ENCODE assay signal across 24 cellular contexts in genomic region chr11:46601129-46601528, GRCh38. TPM values are rescaled to one million over a fixed set of nuclear protein-coding genes. Genes with fewer than 3 reads are reported as not detected.
DNase-seq lines count a peak whose midpoint lies in the region; ATAC-seq, FAIRE-seq and TF ChIP-seq lines count a peak whose summit lies in the region.
"Had no signal": no experiment of that assay in that cellular context is flagged by ENCODE, and none has a peak within 500 bp of the region (broad histone marks: within the 10 kb centered on the region; RNA-seq: fewer than 3 reads in every experiment).

No MANE protein-coding gene starts in this region.

- TF ChIP-seq EP300 in K562 (IDR thresholded peaks at IDR 0.05; ENCODE audit: low read length) = no peak
- no peak for TF ChIP-seq EP300 in sigmoid colon (IDR thresholded peaks at IDR 0.05)
- TF ChIP-seq EP300 in stomach (IDR thresholded peaks at IDR 0.05) = no peak

- no peak for FAIRE-seq in K562 (lab: Jason Lieb, UNC)
- FAIRE-seq: pancreas, small intestine had no signal

- H4K20me1 ChIP-seq in K562 (replicated peaks; ENCODE audit: control insufficient read depth, insufficient read depth, low read length) = no peaks in the 10 kb centered on the region

- H3K36me3 ChIP-seq in K562 (ENCODE audit: control insufficient read depth, insufficient read depth, low read length) (peaks cover 8% of the 10 kb centered on the region; the same call in 2 of the 3 replicates), heart left ventricle (peaks cover 0 to 15% (median 8%) of the 10 kb centered on the region in 9 donors), sigmoid colon (peaks cover 0 to 3% (median 0%) of the 10 kb centered on the region in 4 donors), stomach (peaks cover 0 to 22% (median 13%) of the 10 kb centered on the region in 4 donors)
- H3K36me3 ChIP-seq: pancreas had no signal

- no peaks in the 10 kb centered on the region for H3K79me2 ChIP-seq in K562 (ENCODE audit: control insufficient read depth, insufficient read depth, low read length)

- CTCF ChIA-PET in K562 (lab: Yijun Ruan, JAX; ENCODE audit: low intra/inter-chr PET ratio) = no interaction called here

- TF ChIP-seq CTCF in K562 (IDR thresholded peaks at IDR 0.05 in 2 of 3, conservative IDR thresholded peaks at IDR 0.05 in 1 of 3; ENCODE audit: insufficient read depth in 2 of 3, low read depth in 1 of 3, low read length in 3 of 3) = no peak
- TF ChIP-seq CTCF in heart left ventricle (IDR thresholded peaks at IDR 0.05) = no peak
- TF ChIP-seq CTCF in sigmoid colon (IDR thresholded peaks at IDR 0.05) = no peak
- no peak for TF ChIP-seq CTCF in stomach (IDR thresholded peaks at IDR 0.05)

- H3K4me3 ChIP-seq in K562 = no peak overlapping the region
- H3K4me3 ChIP-seq in heart left ventricle = no peak overlapping the region
- no peak overlapping the region for H3K4me3 ChIP-seq in sigmoid colon
- H3K4me3 ChIP-seq in stomach = no peak overlapping the region
- H3K4me3 ChIP-seq: left lung, pancreas, SK-N-MC, upper lobe of left lung had no signal

- no peak for TF ChIP-seq POLR2A in K562 (conservative IDR thresholded peaks at IDR 0.05)
- TF ChIP-seq POLR2A in heart left ventricle (IDR thresholded peaks at IDR 0.05) = no peak
- TF ChIP-seq POLR2A in sigmoid colon (IDR thresholded peaks at IDR 0.05) = no peak
- TF ChIP-seq POLR2A in stomach (IDR thresholded peaks at IDR 0.05) = no peak

- H3K9me3 ChIP-seq in K562 (replicated peaks; ENCODE audit: control insufficient read depth, insufficient read depth, low read depth, low read length) (no peaks in the 10 kb centered on the region), heart left ventricle (no peaks in the 10 kb centered on the region), sigmoid colon (no peaks in the 10 kb centered on the region), stomach (no peaks in the 10 kb centered on the region)
- H3K9me3 ChIP-seq: left lung, pancreas, upper lobe of left lung had no signal

- no peak overlapping the region for H3K4me2 ChIP-seq in K562 (ENCODE audit: insufficient read depth, low read length)

- H2AFZ ChIP-seq in K562 (ENCODE audit: low read depth, low read length) = no peak overlapping the region

- TF ChIP-seq RAD21 in K562 (CRISPR knock-in tag; conservative IDR thresholded peaks at IDR 0.05 in 1 of 2, IDR thresholded peaks at IDR 0.05 in 1 of 2) = no peak

- no peak for ATAC-seq in K562
- ATAC-seq in heart left ventricle = peak; percentile 25 to 56 (median 44)
- ATAC-seq: HCT116, left lung, pancreas, PC-3 had no signal

- peak; percentile 27 for DNase-seq in Ammon's horn (ENCODE audit: low spot score)
- no peak for DNase-seq in K562 (ENCODE audit: extremely low read depth in 1 of 4, low spot score in 3 of 4)
- DNase-seq in heart left ventricle = no peak
- DNase-seq in sigmoid colon = no peak
- no peak for DNase-seq in KBM-7
- no peak for DNase-seq in NCI-H2081 treated with DMSO at 0.1 percent for 48 hours (lab: John Stamatoyannopoulos, UW)
- no peak for DNase-seq in glomerular visceral epithelial cell (ENCODE audit: extremely low spot score)
- DNase-seq in stomach = no peak
- DNase-seq: ACHN; activated CD4-positive, alpha-beta T cell treated with anti-CD3 and anti-CD28 coated beads for 4 hours; activated CD8-positive, alpha-beta memory T cell treated with anti-CD3 and anti-CD28 coated beads, Interleukin-2, amount 50 U/mL, for 4 hours; activated naive CD4-positive, alpha-beta T cell; CD4-positive, alpha-beta T cell; DMS79 treated with DMSO at 0.1 percent for 48 hours; effector CD4-positive, alpha-beta T cell; left lung; NCI-H1092 treated with DMSO at 0.1 percent for 48 hours; NCI-H526 treated with DMSO at 0.1 percent for 48 hours; pancreas; PC-3; small intestine; upper lobe of left lung had no signal

- H3K4me1 ChIP-seq in K562 (replicated peaks in 1 of 2; ENCODE audit: control insufficient read depth in 2 of 2, insufficient read depth in 2 of 2, low read length in 2 of 2) (peaks cover 5 to 10% of the 10 kb centered on the region in 2 experiments; a peak in 3 of 5 replicates), heart left ventricle (peaks cover 0 to 28% (median 7%) of the 10 kb centered on the region in 12 donors), sigmoid colon (no peaks in the 10 kb centered on the region), stomach (no peaks in the 10 kb centered on the region)
- H3K4me1 ChIP-seq: left lung, pancreas, upper lobe of left lung had no signal

- H3K27ac ChIP-seq in K562 (ENCODE audit: extremely low read depth, low read depth, low read length) (no peak overlapping the region), heart left ventricle (peak overlapping the region in 9 of 12 donors; percentile 2 to 75 (median 57)), sigmoid colon (peak overlapping the region in 3 of 4 donors; percentile 41 to 49 (median 44)), stomach (peak overlapping the region in 1 of 5 donors; percentile 73)
- H3K27ac ChIP-seq: left lung, pancreas, SK-N-MC, upper lobe of left lung had no signal

- no peaks in the 10 kb centered on the region for H3K27me3 ChIP-seq in K562 (ENCODE audit: control insufficient read depth in 2 of 2, insufficient read depth in 2 of 2, low read length in 2 of 2)
- H3K27me3 ChIP-seq in heart left ventricle = no peaks in the 10 kb centered on the region
- H3K27me3 ChIP-seq in sigmoid colon = no peaks in the 10 kb centered on the region
- no peaks in the 10 kb centered on the region for H3K27me3 ChIP-seq in stomach
- H3K27me3 ChIP-seq: left lung, pancreas, upper lobe of left lung had no signal

- H3K9ac ChIP-seq in K562 (ENCODE audit: insufficient read depth in 1 of 2, low read depth in 2 of 2, low read length in 2 of 2) = no peak overlapping the region

- POLR2A ChIA-PET in K562 (lab: Yijun Ruan, JAX) = interaction anchor here (1.7 to 2.3 kb wide), 2 partner anchors 10 to 17 kb away, joined by 5 to 15 read pairs; no protein-coding TSS in a partner anchor

- intact Hi-C loops in K562 (cut with micrococcal nuclease) = no loop called here
- intact Hi-C loops in heart left ventricle (cut with DNase I) = no loop called here
- intact Hi-C loops in sigmoid colon (cut with DNase I) = no loop called here
- intact Hi-C loops in stomach (cut with DNase I; ENCODE audit: low total_unique reads) = no loop called here

- H3K9me1 ChIP-seq in K562 (ENCODE audit: control insufficient read depth, insufficient read depth, low read length) = no peaks in the 10 kb centered on the region

- in situ Hi-C loops in K562 (cut with MboI) (no loop called here), KBM-7 (cut with MboI; ENCODE audit: low pct_unique_long_range_greater_than_20kb, low sequenced_read_pairs) (no loop called here)

- WGBS in K562 (ENCODE audit: insufficient coverage, low coverage, missing lambda C conversion rate) = 80% methylated on average over 1 of the region's 1 CpG
- 39 to 68% (median 55%) methylated on average over 1 of the region's 1 CpG for WGBS in heart left ventricle, 4 donors
- WGBS in sigmoid colon, 2 donors = 88 to 98% methylated on average over 1 of the region's 1 CpG
- 71 to 91% (median 90%) methylated on average over 1 of the region's 1 CpG for WGBS in stomach, 5 donors

- no TSS peak for BruUV-seq in K562 (replicated peaks; lab: Mats Ljungman, UMichigan)

RNA-seq across cellular contexts. Expression of gene AMBRA1, which starts 7.3 kb away (rescaled TPM):
- total RNA-seq in K562 (2011; cell fraction: chromatin; rRNA removed; ENCODE audit: low replicate concordance) = 101 and 115 TPM in 2 replicates
- total RNA-seq in K562 (2011; cell fraction: nucleolus; rRNA removed) = 57.9 and 61.2 TPM in 2 replicates
- 63.4 and 66.6 TPM in 2 replicates for total RNA-seq in K562 (2011; cell fraction: nucleoplasm; rRNA removed)
- total RNA-seq in K562 (2014; rRNA removed) (20.4 and 21.0 TPM in 2 replicates), K562 (2014; rRNA removed; fragmentation: Illumina TruSeq; extraction: Trizol) (10.1 and 13.4 TPM in 2 replicates), K562 (2015; rRNA removed; fragmentation: Illumina TruSeq; extraction: Trizol) (13.0 and 13.1 TPM in 2 replicates), K562 (2021) (24.5 and 27.9 TPM in 2 replicates), heart left ventricle (10 to 100 TPM; 13.3 to 23.5 (median 16.7) TPM), sigmoid colon (10 to 100 TPM; 23.9 to 33.0 (median 27.8) TPM), stomach (10 to 100 TPM; 22.3 to 59.4 (median 37.3) TPM)
- polyA plus RNA-seq in K562 (2011; rRNA removed) (6.6 and 9.8 TPM in 2 replicates), K562 (2014; fragmentation: Illumina TruSeq; extraction: Trizol) (12.5 and 13.0 TPM in 2 replicates), K562 (2014; fragmentation: Nextera tagmentation; extraction: Ambion mirVana) (under 1 TPM; 0.15 to 0.39 TPM), K562 (2014; rRNA removed) (8.9 and 9.9 TPM in 2 replicates), heart left ventricle (10 to 100 TPM in 1 of 2 donors, 1 to 10 TPM in 1; 5.6 to 11.0 TPM), sigmoid colon (10 to 100 TPM in 1 of 3 donors, 1 to 10 TPM in 2; 8.4 to 19.8 (median 9.0) TPM), stomach (1 to 10 TPM; 4.6 to 7.3 (median 4.7) TPM)
- polyA plus RNA-seq in K562 (2011; cell fraction: cytosol; rRNA removed) = 8.8 and 11.9 TPM in 2 replicates
- 19.4 and 22.2 TPM in 2 replicates for polyA plus RNA-seq in K562 (2011; cell fraction: nucleus; rRNA removed)
- polyA plus RNA-seq in K562 (2012) = 16.0 and 22.2 TPM in 2 replicates
- 26.5 and 28.3 TPM in 2 replicates for polyA minus RNA-seq in K562 (2011; rRNA and poly(A)+ RNA removed)
- polyA minus RNA-seq in K562 (2011; cell fraction: cytosol; rRNA and poly(A)+ RNA removed) = 20.2 and 25.0 TPM in 2 replicates
- 28.8 and 48.7 TPM in 2 replicates for polyA minus RNA-seq in K562 (2011; cell fraction: nucleus; rRNA and poly(A)+ RNA removed)

RNA-seq across cellular contexts. Expression of gene HARBI1, which starts 15.9 kb away (rescaled TPM):
- total RNA-seq in K562 (2011; cell fraction: chromatin; rRNA removed; ENCODE audit: low replicate concordance) = 7.3 and 8.5 TPM in 2 replicates
- total RNA-seq in K562 (2011; cell fraction: nucleolus; rRNA removed) = 6.8 and 8.2 TPM in 2 replicates
- total RNA-seq in K562 (2011; cell fraction: nucleoplasm; rRNA removed) = 6.0 and 6.3 TPM in 2 replicates
- total RNA-seq in K562 (2014; rRNA removed) (4.1 and 4.3 TPM in 2 replicates), K562 (2014; rRNA removed; fragmentation: Illumina TruSeq; extraction: Trizol) (5.6 and 6.0 TPM in 2 replicates), K562 (2015; rRNA removed; fragmentation: Illumina TruSeq; extraction: Trizol) (4.9 and 6.9 TPM in 2 replicates), K562 (2021) (5.5 and 5.8 TPM in 2 replicates), heart left ventricle (1 to 10 TPM; 2.5 to 4.5 (median 3.5) TPM), sigmoid colon (1 to 10 TPM; 1.6 to 8.9 (median 3.8) TPM), stomach (1 to 10 TPM in 2 of 5 donors, not detected in 3; 1.0 to 3.7 TPM)
- polyA plus RNA-seq in K562 (2011; rRNA removed) (4.7 and 5.5 TPM in 2 replicates), K562 (2014; fragmentation: Illumina TruSeq; extraction: Trizol) (5.3 and 6.0 TPM in 2 replicates), K562 (2014; fragmentation: Nextera tagmentation; extraction: Ambion mirVana) (1 to 10 TPM; 6.0 to 8.4 TPM), K562 (2014; rRNA removed) (3.5 and 6.1 TPM in 2 replicates), heart left ventricle (1 to 10 TPM; 2.1 to 3.8 TPM), sigmoid colon (1 to 10 TPM; 4.1 to 7.9 (median 4.8) TPM), stomach (1 to 10 TPM; 1.3 to 4.0 (median 2.3) TPM)
- 4.9 and 5.5 TPM in 2 replicates for polyA plus RNA-seq in K562 (2011; cell fraction: cytosol; rRNA removed)
- polyA plus RNA-seq in K562 (2011; cell fraction: nucleus; rRNA removed) = 3.5 and 4.0 TPM in 2 replicates
- 5.9 and 6.1 TPM in 2 replicates for polyA plus RNA-seq in K562 (2012)
- 6.3 and 6.9 TPM in 2 replicates for polyA minus RNA-seq in K562 (2011; rRNA and poly(A)+ RNA removed)
- 2.4 and 3.1 TPM in 2 replicates for polyA minus RNA-seq in K562 (2011; cell fraction: cytosol; rRNA and poly(A)+ RNA removed)
- polyA minus RNA-seq in K562 (2011; cell fraction: nucleus; rRNA and poly(A)+ RNA removed) = 2.4 and 3.6 TPM in 2 replicates

RNA-seq across cellular contexts. Expression of gene ATG13, which starts 16.2 kb away (rescaled TPM):
- total RNA-seq in K562 (2011; cell fraction: chromatin; rRNA removed; ENCODE audit: low replicate concordance) = 112 and 117 TPM in 2 replicates
- 77.5 and 112 TPM in 2 replicates for total RNA-seq in K562 (2011; cell fraction: nucleolus; rRNA removed)
- total RNA-seq in K562 (2011; cell fraction: nucleoplasm; rRNA removed) = 88.6 and 94.3 TPM in 2 replicates
- total RNA-seq in K562 (2014; rRNA removed) (46.6 and 54.4 TPM in 2 replicates), K562 (2014; rRNA removed; fragmentation: Illumina TruSeq; extraction: Trizol) (26.0 and 27.2 TPM in 2 replicates), K562 (2015; rRNA removed; fragmentation: Illumina TruSeq; extraction: Trizol) (23.3 and 24.5 TPM in 2 replicates), K562 (2021) (52.2 and 61.5 TPM in 2 replicates), heart left ventricle (10 to 100 TPM; 38.8 to 74.8 (median 48.7) TPM), sigmoid colon (10 to 100 TPM; 47.7 to 96.4 (median 52.7) TPM), stomach (100 to 1,000 TPM; 103 to 286 (median 115) TPM)
- polyA plus RNA-seq in K562 (2011; rRNA removed) (56.9 and 66.1 TPM in 2 replicates), K562 (2014; fragmentation: Illumina TruSeq; extraction: Trizol) (36.5 and 38.1 TPM in 2 replicates), K562 (2014; fragmentation: Nextera tagmentation; extraction: Ambion mirVana) (10 to 100 TPM; 13.1 to 15.6 TPM), K562 (2014; rRNA removed) (49.5 and 58.8 TPM in 2 replicates), heart left ventricle (10 to 100 TPM; 26.7 to 50.7 TPM), sigmoid colon (10 to 100 TPM; 27.6 to 48.5 (median 34.2) TPM), stomach (10 to 100 TPM; 17.3 to 44.5 (median 42.5) TPM)
- 72.0 and 89.0 TPM in 2 replicates for polyA plus RNA-seq in K562 (2011; cell fraction: cytosol; rRNA removed)
- polyA plus RNA-seq in K562 (2011; cell fraction: nucleus; rRNA removed) = 128 and 150 TPM in 2 replicates
- polyA plus RNA-seq in K562 (2012) = 33.0 and 68.6 TPM in 2 replicates
- 48.2 and 57.6 TPM in 2 replicates for polyA minus RNA-seq in K562 (2011; rRNA and poly(A)+ RNA removed)
- 28.3 and 42.0 TPM in 2 replicates for polyA minus RNA-seq in K562 (2011; cell fraction: cytosol; rRNA and poly(A)+ RNA removed)
- 36.8 and 48.7 TPM in 2 replicates for polyA minus RNA-seq in K562 (2011; cell fraction: nucleus; rRNA and poly(A)+ RNA removed)
